ENCODE assay signal across 19 cellular contexts in the genomic region with DNA sequence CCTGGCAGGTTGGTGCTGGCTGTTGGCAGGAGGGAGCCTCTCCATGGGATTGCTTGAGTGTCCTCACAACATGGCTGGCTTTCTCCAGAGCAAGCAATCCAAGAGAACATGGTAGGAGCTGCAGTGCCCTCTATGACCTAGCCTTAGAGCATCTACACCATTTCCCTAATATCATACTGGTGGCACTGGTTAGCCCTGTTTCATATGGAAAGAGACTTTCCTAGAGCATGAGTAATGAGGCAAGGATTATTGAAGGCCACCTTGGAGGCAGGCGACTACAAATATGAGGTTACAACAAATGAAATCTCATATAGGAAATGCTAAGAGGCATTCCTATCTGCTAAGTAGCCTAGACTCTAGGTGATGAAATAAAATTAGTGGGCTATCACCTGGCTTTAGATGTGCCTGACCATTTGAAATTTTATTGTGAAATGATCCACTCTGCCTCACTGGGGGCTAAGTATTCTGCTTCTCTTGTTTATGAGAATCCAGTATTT.
DNase-seq lines count a peak whose midpoint lies in the region; ATAC-seq and TF ChIP-seq lines count a peak whose summit lies in the region.
"Had no signal": no experiment of that assay in that cellular context is flagged by ENCODE, and none has a peak within 500 bp of the region (broad histone marks: within the 10 kb centered on the region; RNA-seq: fewer than 3 reads in every experiment).

No MANE protein-coding gene starts in this region.

- H3K79me2 ChIP-seq in PC-9 (ENCODE audit: low read depth) (no peaks in the 10 kb centered on the region), neural progenitor cell (ENCODE audit: low read depth) (no peaks in the 10 kb centered on the region)

- H3K27ac Mint-ChIP-seq in neural progenitor cell: peak overlapping the region; percentile 91
- H3K27ac Mint-ChIP-seq in stimulated activated naive B cell treated with anti-CD40 and anti-IgM and Interleukin-4, amounts not matched to agents 10 μg/mL and 1 μg/mL and 100 μg/mL, for 72 hours: peak overlapping the region; percentile 51
- H3K27ac Mint-ChIP-seq: B cell; CD8-positive, alpha-beta T cell had no signal

- CTCF ChIA-PET in PC-9 (lab: Charles Lee): no interaction called here

- TF ChIP-seq CTCF in PC-9 (conservative IDR thresholded peaks at IDR 0.05) (no peak), epithelial cell of esophagus (IDR thresholded peaks at IDR 0.05; ENCODE audit: insufficient read depth, low read depth, low read length, missing control alignments) (no peak), neural progenitor cell (IDR thresholded peaks at IDR 0.05) (no peak), esophagus muscularis mucosa (IDR thresholded peaks at IDR 0.05) (no peak)

- no peaks in the 10 kb centered on the region for H3K36me3 ChIP-seq in PC-9 (ENCODE audit: low read depth)
- H3K36me3 ChIP-seq in neural progenitor cell: no peaks in the 10 kb centered on the region
- peaks cover 0 to 5% (median 0%) of the 10 kb centered on the region in 4 donors for H3K36me3 ChIP-seq in esophagus muscularis mucosa
- H3K36me3 ChIP-seq: BLaER1 had no signal

- H3K4me3 ChIP-seq in PC-9 (no peak overlapping the region), epithelial cell of esophagus (ENCODE audit: low read length) (no peak overlapping the region), neural progenitor cell (no peak overlapping the region), esophagus muscularis mucosa (no peak overlapping the region)
- H3K4me3 ChIP-seq: BLaER1, GM23248 had no signal

- DNase-seq in PC-9 (peak in 1 of 2 experiments; percentile 85), epithelial cell of esophagus (ENCODE audit: low read depth) (peak; percentile 61), neural progenitor cell (ENCODE audit: low spot score) (no peak), esophagus muscularis mucosa (ENCODE audit: extremely low spot score) (no peak)
- no peak for DNase-seq in stimulated activated naive B cell treated with anti-CD40 and anti-IgM and Interleukin-4, amounts not matched to agents 10 μg/mL and 1 μg/mL and 100 μg/mL, for 72 hours
- DNase-seq in stimulated activated CD4-positive, alpha-beta T cell treated with anti-CD3 and anti-CD28 coated beads, Interleukin-4, amount 100 ng/mL, for 24 hours: no peak
- DNase-seq: Caco-2; CD4-positive, CD25-positive, alpha-beta regulatory T cell; CD8-positive, alpha-beta T cell; DMS153; DND-41; GM23248; H7; HCEC 1CT had no signal

- H4K20me1 ChIP-seq in PC-9 (ENCODE audit: insufficient read depth) (no peaks in the 10 kb centered on the region), neural progenitor cell (ENCODE audit: low read depth) (no peaks in the 10 kb centered on the region)
- H4K20me1 ChIP-seq: BLaER1 had no signal

- no TSS peak for BruUV-seq in PC-9 (replicated peaks; lab: Mats Ljungman, UMichigan)

- H3K36me3 Mint-ChIP-seq in neural progenitor cell: peaks cover 4% of the 10 kb centered on the region
- H3K36me3 Mint-ChIP-seq in stimulated activated naive B cell treated with anti-CD40 and anti-IgM and Interleukin-4, amounts not matched to agents 10 μg/mL and 1 μg/mL and 100 μg/mL, for 72 hours: peaks cover 36 to 56% of the 10 kb centered on the region in 2 donors

- no peak for TF ChIP-seq EP300 in esophagus muscularis mucosa (IDR thresholded peaks at IDR 0.05)

- H3K27me3 ChIP-seq in PC-9 (ENCODE audit: insufficient read depth, low read depth) (no peaks in the 10 kb centered on the region), neural progenitor cell (no peaks in the 10 kb centered on the region), esophagus muscularis mucosa (no peaks in the 10 kb centered on the region)
- H3K27me3 ChIP-seq: BLaER1 had no signal

- H3K4me2 ChIP-seq in PC-9 (no peak overlapping the region), neural progenitor cell (no peak overlapping the region)
- H3K4me2 ChIP-seq: BLaER1 had no signal

- POLR2A ChIA-PET in PC-9 (lab: Charles Lee; ENCODE audit: unreplicated experiment): no interaction called here

- no peaks in the 10 kb centered on the region for H3K9me3 ChIP-seq in PC-9 (ENCODE audit: insufficient read depth, low read depth)
- no peaks in the 10 kb centered on the region for H3K9me3 ChIP-seq in neural progenitor cell (ENCODE audit: low read depth)
- H3K9me3 ChIP-seq in esophagus muscularis mucosa: no peaks in the 10 kb centered on the region
- H3K9me3 ChIP-seq: BLaER1, Caco-2 had no signal

- H2AFZ ChIP-seq in PC-9: no peak overlapping the region
- H2AFZ ChIP-seq in neural progenitor cell (replicated peaks): no peak overlapping the region
- H2AFZ ChIP-seq: GM23248 had no signal

- H3K4me1 ChIP-seq in PC-9 (replicated peaks; ENCODE audit: insufficient read depth): 0 out of 2 replicates have a peak, but pooled peaks cover 5% of the 10 kb centered on the region
- peaks cover 10% of the 10 kb centered on the region for H3K4me1 ChIP-seq in neural progenitor cell
- peaks cover 15 to 25% (median 23%) of the 10 kb centered on the region in 4 donors for H3K4me1 ChIP-seq in esophagus muscularis mucosa
- H3K4me1 ChIP-seq: Caco-2 had no signal

- H3K9me2 ChIP-seq in PC-9 (ENCODE audit: insufficient read depth): no peaks in the 10 kb centered on the region

- no peak for TF ChIP-seq POLR2A in esophagus muscularis mucosa (IDR thresholded peaks at IDR 0.05; ENCODE audit: low read depth)

- ATAC-seq in stimulated activated naive B cell treated with anti-CD40 and anti-IgM and Interleukin-4, amounts not matched to agents 10 μg/mL and 1 μg/mL and 100 μg/mL, for 72 hours (replicated peaks): no peak
- no peak for ATAC-seq in SK-N-SH treated with all-trans-retinoic acid at 6 μM for 48 hours
- ATAC-seq: CD8-positive, alpha-beta T cell had no signal

- intact Hi-C loops in PC-9 (cut with micrococcal nuclease; ENCODE audit: unreplicated experiment) (no loop called here), esophagus muscularis mucosa (cut with DNase I) (no loop called here)

- peaks cover 2% of the 10 kb centered on the region for H3K9me3 Mint-ChIP-seq in neural progenitor cell
- H3K9me3 Mint-ChIP-seq in stimulated activated naive B cell treated with anti-CD40 and anti-IgM and Interleukin-4, amounts not matched to agents 10 μg/mL and 1 μg/mL and 100 μg/mL, for 72 hours: peaks cover 0 to 4% of the 10 kb centered on the region in 2 donors
- H3K9me3 Mint-ChIP-seq: CD8-positive, alpha-beta T cell had no signal

- H3K4me3 Mint-ChIP-seq in neural progenitor cell: no peak overlapping the region
- H3K4me3 Mint-ChIP-seq in stimulated activated naive B cell treated with anti-CD40 and anti-IgM and Interleukin-4, amounts not matched to agents 10 μg/mL and 1 μg/mL and 100 μg/mL, for 72 hours: no peak overlapping the region
- H3K4me3 Mint-ChIP-seq: B cell; CD4-positive, CD25-positive, alpha-beta regulatory T cell; CD8-positive, alpha-beta T cell had no signal

- 100% methylated on average over 1 of the region's 1 CpG for WGBS in esophagus muscularis mucosa

- H3K27ac ChIP-seq in PC-9 (peak overlapping the region; percentile 34; the same call in 1 of the 2 replicates), neural progenitor cell (no peak overlapping the region), esophagus muscularis mucosa (replicated peaks in 1 of 4) (no peak overlapping the region)
- H3K27ac ChIP-seq: 22Rv1, BLaER1, C4-2B, GM23248 had no signal

- peaks cover 5% of the 10 kb centered on the region for H3K4me1 Mint-ChIP-seq in neural progenitor cell
- peaks cover 39% of the 10 kb centered on the region in 2 donors for H3K4me1 Mint-ChIP-seq in stimulated activated naive B cell treated with anti-CD40 and anti-IgM and Interleukin-4, amounts not matched to agents 10 μg/mL and 1 μg/mL and 100 μg/mL, for 72 hours

- no peak overlapping the region for H3K9ac ChIP-seq in neural progenitor cell
- H3K9ac ChIP-seq: BLaER1, GM23248 had no signal

- H3K27me3 Mint-ChIP-seq in neural progenitor cell (ENCODE audit: insufficient read depth, low read depth): peaks cover 2% of the 10 kb centered on the region
- H3K27me3 Mint-ChIP-seq in stimulated activated naive B cell treated with anti-CD40 and anti-IgM and Interleukin-4, amounts not matched to agents 10 μg/mL and 1 μg/mL and 100 μg/mL, for 72 hours: peaks cover 0 to 4% of the 10 kb centered on the region in 2 donors
- H3K27me3 Mint-ChIP-seq: B cell; CD4-positive, CD25-positive, alpha-beta regulatory T cell had no signal

- H3F3A ChIP-seq in PC-9 (ENCODE audit: insufficient read depth, low read depth) (peaks cover 4% of the 10 kb centered on the region; the same call in 1 of the 2 replicates), neural progenitor cell (ENCODE audit: low read depth) (peaks cover 7% of the 10 kb centered on the region)

TF ChIP-seq in SK-N-SH treated with all-trans-retinoic acid at 6 μM for 48 hours, 23 proteins besides CTCF, POLR2A, EP300 and RAD21 (continues in another document):
- no peak for TF ChIP-seq ARNTL (CRISPR knock-in tag; IDR thresholded peaks at IDR 0.05; ENCODE audit: borderline replicate concordance, low read depth)
- TF ChIP-seq SNAI2 (CRISPR knock-in tag; IDR thresholded peaks at IDR 0.05): no peak
- TF ChIP-seq TOX (CRISPR knock-in tag; IDR thresholded peaks at IDR 0.05; ENCODE audit: borderline replicate concordance): no peak
- TF ChIP-seq, protein P1, sequence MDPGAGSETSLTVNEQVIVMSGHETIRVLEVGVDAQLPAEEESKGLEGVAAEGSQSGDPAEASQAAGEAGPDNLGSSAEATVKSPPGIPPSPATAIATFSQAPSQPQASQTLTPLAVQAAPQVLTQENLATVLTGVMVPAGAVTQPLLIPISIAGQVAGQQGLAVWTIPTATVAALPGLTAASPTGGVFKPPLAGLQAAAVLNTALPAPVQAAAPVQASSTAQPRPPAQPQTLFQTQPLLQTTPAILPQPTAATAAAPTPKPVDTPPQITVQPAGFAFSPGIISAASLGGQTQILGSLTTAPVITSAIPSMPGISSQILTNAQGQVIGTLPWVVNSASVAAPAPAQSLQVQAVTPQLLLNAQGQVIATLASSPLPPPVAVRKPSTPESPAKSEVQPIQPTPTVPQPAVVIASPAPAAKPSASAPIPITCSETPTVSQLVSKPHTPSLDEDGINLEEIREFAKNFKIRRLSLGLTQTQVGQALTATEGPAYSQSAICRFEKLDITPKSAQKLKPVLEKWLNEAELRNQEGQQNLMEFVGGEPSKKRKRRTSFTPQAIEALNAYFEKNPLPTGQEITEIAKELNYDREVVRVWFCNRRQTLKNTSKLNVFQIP (CRISPR knock-in tag; IDR thresholded peaks at IDR 0.05; ENCODE audit: borderline replicate concordance, low read depth): no peak
- no peak for TF ChIP-seq ZNF70 (CRISPR knock-in tag; IDR thresholded peaks at IDR 0.05)
- no peak for TF ChIP-seq ZFP3 (CRISPR knock-in tag; IDR thresholded peaks at IDR 0.05)
- TF ChIP-seq PPARA (CRISPR knock-in tag; IDR thresholded peaks at IDR 0.05; ENCODE audit: borderline replicate concordance): no peak
- TF ChIP-seq BACH2 (CRISPR knock-in tag; IDR thresholded peaks at IDR 0.05; ENCODE audit: borderline replicate concordance): no peak
- TF ChIP-seq ZFP30 (CRISPR knock-in tag; IDR thresholded peaks at IDR 0.05): no peak
- TF ChIP-seq GLIS3 (CRISPR knock-in tag; IDR thresholded peaks at IDR 0.05): no peak
- no peak for TF ChIP-seq OSR1 (CRISPR knock-in tag; IDR thresholded peaks at IDR 0.05)
- TF ChIP-seq ESRRG (CRISPR knock-in tag; IDR thresholded peaks at IDR 0.05): no peak
- no peak for TF ChIP-seq ISL1 (CRISPR knock-in tag; IDR thresholded peaks at IDR 0.05)
- TF ChIP-seq ZNF565 (CRISPR knock-in tag; conservative IDR thresholded peaks at IDR 0.05; ENCODE audit: low read depth): no peak
